In the genomic region with DNA sequence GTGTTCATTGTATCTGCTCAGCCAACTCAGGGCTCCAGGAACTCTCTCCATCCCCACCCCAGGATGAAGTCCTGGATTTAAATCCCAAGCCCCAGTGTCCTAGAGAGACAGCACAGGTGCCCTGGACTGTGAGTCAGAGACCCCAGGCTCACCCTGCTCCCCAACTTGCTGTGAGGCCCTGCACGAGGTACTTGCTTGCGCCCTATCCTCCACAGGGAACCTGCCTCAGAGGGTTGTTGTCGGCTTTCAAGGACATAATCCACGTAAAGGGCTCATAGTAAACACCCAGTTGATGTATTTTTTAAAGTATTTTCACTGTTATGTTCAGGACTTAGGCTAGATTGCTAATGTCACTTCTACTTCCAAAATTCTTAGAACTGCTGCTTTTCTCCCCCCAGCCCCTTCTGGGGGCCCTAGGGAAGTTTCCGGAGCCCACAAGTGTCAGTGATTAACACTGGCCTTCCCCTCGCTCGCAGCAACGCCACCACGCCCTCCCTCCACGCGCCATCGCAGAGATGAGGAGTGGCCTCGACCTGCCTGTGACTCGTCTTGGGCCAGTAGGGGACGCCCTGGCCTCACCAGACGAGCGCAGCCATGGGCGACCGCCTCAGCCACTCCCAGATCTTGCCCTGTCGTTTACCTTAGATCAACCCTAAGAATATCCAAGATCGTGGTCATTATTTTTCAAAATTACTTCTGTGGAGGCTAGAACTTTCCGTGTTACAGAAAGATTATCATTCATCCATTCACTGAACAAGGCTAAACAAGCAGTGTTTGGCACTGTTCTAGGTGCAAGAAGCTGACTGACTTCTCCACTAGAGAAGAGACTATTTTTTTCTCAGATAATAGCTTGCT, we compare ENCODE assay signal across 8 cellular contexts. TPM values are rescaled to one million over a fixed set of nuclear protein-coding genes. Genes with fewer than 3 reads are reported as not detected.
DNase-seq lines count a peak whose midpoint lies in the region; ATAC-seq lines count a peak whose summit lies in the region.

No MANE protein-coding gene starts in this region.

- peak; percentile 70 for ATAC-seq in GM19324 (IDR thresholded peaks at IDR 0.05; ENCODE audit: low FRiP score, unreplicated experiment)
- peak; percentile 71 for ATAC-seq in HG03442 (IDR thresholded peaks at IDR 0.05; ENCODE audit: unreplicated experiment)

- no peaks in the 10 kb centered on the region for H3K9me3 ChIP-seq in mesenchymal stem cell (ENCODE audit: control insufficient read depth, low read length)

- no peaks in the 10 kb centered on the region for H3K36me3 ChIP-seq in mesenchymal stem cell (ENCODE audit: control insufficient read depth in 1 of 2, insufficient read depth in 2 of 2, low read depth in 1 of 2, low read length in 2 of 2)

- H3K4me1 ChIP-seq in mesenchymal stem cell (ENCODE audit: control insufficient read depth, insufficient read depth, low read depth, low read length): peaks cover 28% of the 10 kb centered on the region

- peak overlapping the region; percentile 50 for H2BK120ac ChIP-seq in mesenchymal stem cell (ENCODE audit: low read depth, low read length)

- H4K91ac ChIP-seq in mesenchymal stem cell (ENCODE audit: low read length): no peak overlapping the region

- 11% methylated on average over 20 of the region's 22 CpGs for WGBS in mesenchymal stem cell

- H2AK5ac ChIP-seq in mesenchymal stem cell (ENCODE audit: low read length, severe bottlenecking): peak overlapping the region; percentile 64

- H3K4me3 ChIP-seq in mesenchymal stem cell (ENCODE audit: insufficient read depth in 1 of 2, low read depth in 1 of 2, low read length in 2 of 2): peak overlapping the region in 1 of 2 experiments; percentile 65

- H3K4ac ChIP-seq in mesenchymal stem cell (ENCODE audit: low read depth in 1 of 2, low read length in 2 of 2): no peak overlapping the region

- no peak overlapping the region for H2BK12ac ChIP-seq in mesenchymal stem cell (ENCODE audit: low read length in 2 of 2)

- H3K9ac ChIP-seq in mesenchymal stem cell (ENCODE audit: low read length): peak overlapping the region; percentile 73

- DNase-seq in C1 segment of cervical spinal cord (lab: John Stamatoyannopoulos, UW) (peak in 12 of 14 donors; percentile 36 to 78 (median 66)), NCI-H524 treated with DMSO at 0.1 percent for 48 hours (lab: John Stamatoyannopoulos, UW) (peak; percentile 33), mesenchymal stem cell (peak; percentile 87)
- DNase-seq in activated CD4-positive, alpha-beta T cell treated with anti-CD3 and anti-CD28 coated beads, Interleukin-2, amount 50 U/mL, for 4 hours: peak; percentile 77 to 80
- peak; percentile 71 for DNase-seq in effector CD4-positive, alpha-beta T cell
- DNase-seq in stimulated activated CD8-positive, alpha-beta memory T cell treated with anti-CD3 and anti-CD28 coated beads, Interleukin-12 subunit alpha, Interleukin-12 subunit beta, amount 100 ng/mL, for 4 hours (ENCODE audit: low read depth): peak; percentile 70

- H3K14ac ChIP-seq in mesenchymal stem cell (ENCODE audit: low read length in 2 of 2): no peak overlapping the region

- H3K27ac ChIP-seq in mesenchymal stem cell (ENCODE audit: low read length, poor library complexity, severe bottlenecking): peak overlapping the region; percentile 8

- peak overlapping the region in 1 of 2 experiments; percentile 52 for H3K18ac ChIP-seq in mesenchymal stem cell (ENCODE audit: low read depth in 1 of 2, low read length in 2 of 2)

- peak overlapping the region; percentile 89 for H4K8ac ChIP-seq in mesenchymal stem cell (ENCODE audit: low read length)

- no peak overlapping the region for H2BK5ac ChIP-seq in mesenchymal stem cell (ENCODE audit: low read depth, low read length, poor library complexity, severe bottlenecking)

- peak overlapping the region; percentile 60 for H3K4me2 ChIP-seq in mesenchymal stem cell (ENCODE audit: low read length, poor library complexity, severe bottlenecking)

- no peak overlapping the region for H2BK15ac ChIP-seq in mesenchymal stem cell (ENCODE audit: low read depth, poor library complexity, severe bottlenecking)

- H3K23ac ChIP-seq in mesenchymal stem cell (ENCODE audit: low read length in 2 of 2): no peak overlapping the region

- H3K79me1 ChIP-seq in mesenchymal stem cell (replicated peaks; ENCODE audit: low read length, poor library complexity, severe bottlenecking): peaks cover 4% of the 10 kb centered on the region

- H3K27me3 ChIP-seq in mesenchymal stem cell (ENCODE audit: control insufficient read depth in 1 of 2, insufficient read depth in 1 of 2, low read length in 2 of 2): no peaks in the 10 kb centered on the region

- H2AFZ ChIP-seq in mesenchymal stem cell (ENCODE audit: low read depth, low read length): no peak overlapping the region

RNA-seq across cellular contexts. Expression of gene SRP14, which starts 6.0 kb away (rescaled TPM):
- 684 TPM for polyA plus RNA-seq in mesenchymal stem cell (2013, experiment 1 of 2)
- polyA plus RNA-seq in mesenchymal stem cell (2013, experiment 2 of 2): 720 TPM

Comparison
In these comparisons a context has a peak if more than half of its experiments do, and no peak if none do; other contexts are left out.
1. DNase-seq: peak in every context shown above with its lines; median percentile 87 in mesenchymal stem cell; 78 in activated CD4-positive, alpha-beta T cell treated with anti-CD3 and anti-CD28 coated beads, Interleukin-2, amount 50 U/mL, for 4 hours; 71 in effector CD4-positive, alpha-beta T cell; 70 in stimulated activated CD8-positive, alpha-beta memory T cell treated with anti-CD3 and anti-CD28 coated beads, Interleukin-12 subunit alpha, Interleukin-12 subunit beta, amount 100 ng/mL, for 4 hours; 66 in C1 segment of cervical spinal cord; 33 in NCI-H524 treated with DMSO at 0.1 percent for 48 hours.